Comparison of ENCODE assay signal across 1 cellular context in the genomic region with DNA sequence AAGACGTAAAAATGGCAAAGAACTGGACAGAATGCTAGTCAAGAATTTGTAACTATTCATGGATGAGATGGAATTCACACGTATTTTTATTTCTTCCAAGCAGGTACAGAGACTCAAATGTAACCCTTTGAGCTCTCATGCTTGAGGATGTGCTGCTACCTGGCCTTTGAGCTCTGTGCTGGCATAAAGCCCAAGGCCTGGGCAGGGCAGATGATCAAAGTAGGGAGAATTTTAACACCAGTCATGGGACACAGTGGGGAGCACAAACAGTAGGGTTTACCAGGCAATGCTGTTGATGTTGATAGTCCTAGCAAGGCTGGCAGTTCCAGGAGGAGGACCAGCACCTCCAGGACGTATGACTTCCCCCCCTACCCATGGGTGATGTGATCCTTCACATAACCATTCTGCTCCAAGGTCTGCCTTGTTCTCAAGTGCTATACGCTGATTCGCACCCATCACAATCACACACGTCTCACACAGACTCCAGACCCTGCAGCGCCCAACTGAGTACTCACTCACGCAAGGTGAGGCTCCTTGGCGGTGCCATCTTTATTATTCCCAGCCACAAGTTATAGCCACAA.
TF ChIP-seq lines count a peak whose summit lies in the region.

No MANE protein-coding gene starts in this region.

TF ChIP-seq in HepG2, 621 proteins besides CTCF, POLR2A, EP300 and RAD21 (continued from another document):
- TF ChIP-seq ZNF687 (CRISPR knock-in tag; IDR thresholded peaks at IDR 0.05) = 0 out of 2 replicates have a peak, but pooled peaks have one; percentile 13
- peak; percentile 27 for TF ChIP-seq NCOA2 (CRISPR knock-in tag; IDR thresholded peaks at IDR 0.05)
- peak; percentile 33; the same call in 1 of the 2 replicates for TF ChIP-seq HNF4G (IDR thresholded peaks at IDR 0.05; ENCODE audit: borderline replicate concordance, low read depth, low read length)
- no peak for TF ChIP-seq HNF4G (CRISPR knock-in tag; IDR thresholded peaks at IDR 0.05; ENCODE audit: borderline replicate concordance, low read depth)
- TF ChIP-seq HNF4A (CRISPR knock-in tag; IDR thresholded peaks at IDR 0.05) = peak; percentile 77
- TF ChIP-seq NR2F6 (IDR thresholded peaks at IDR 0.05) = no peak
- TF ChIP-seq NR2F6 (CRISPR knock-in tag; IDR thresholded peaks at IDR 0.05) = 0 out of 2 replicates have a peak, but pooled peaks have one; percentile 11
- TF ChIP-seq KLF16 (CRISPR knock-in tag; IDR thresholded peaks at IDR 0.05) = no peak
- peak; percentile 78 for TF ChIP-seq RBM22 (optimal IDR thresholded peaks at IDR 0.05; ENCODE audit: low read length)
- TF ChIP-seq SOX5 (CRISPR knock-in tag; IDR thresholded peaks at IDR 0.05; ENCODE audit: borderline replicate concordance) = no peak
- TF ChIP-seq SAP130 (CRISPR knock-in tag; IDR thresholded peaks at IDR 0.05; ENCODE audit: low read depth) = peak; percentile 33; the same call in 1 of the 2 replicates
- TF ChIP-seq GATAD2A (CRISPR knock-in tag; IDR thresholded peaks at IDR 0.05) = peak; percentile 66
- TF ChIP-seq SMAD3 (CRISPR knock-in tag; IDR thresholded peaks at IDR 0.05) = 0 out of 2 replicates have a peak, but pooled peaks have one; percentile 18
- TF ChIP-seq, protein P1, sequence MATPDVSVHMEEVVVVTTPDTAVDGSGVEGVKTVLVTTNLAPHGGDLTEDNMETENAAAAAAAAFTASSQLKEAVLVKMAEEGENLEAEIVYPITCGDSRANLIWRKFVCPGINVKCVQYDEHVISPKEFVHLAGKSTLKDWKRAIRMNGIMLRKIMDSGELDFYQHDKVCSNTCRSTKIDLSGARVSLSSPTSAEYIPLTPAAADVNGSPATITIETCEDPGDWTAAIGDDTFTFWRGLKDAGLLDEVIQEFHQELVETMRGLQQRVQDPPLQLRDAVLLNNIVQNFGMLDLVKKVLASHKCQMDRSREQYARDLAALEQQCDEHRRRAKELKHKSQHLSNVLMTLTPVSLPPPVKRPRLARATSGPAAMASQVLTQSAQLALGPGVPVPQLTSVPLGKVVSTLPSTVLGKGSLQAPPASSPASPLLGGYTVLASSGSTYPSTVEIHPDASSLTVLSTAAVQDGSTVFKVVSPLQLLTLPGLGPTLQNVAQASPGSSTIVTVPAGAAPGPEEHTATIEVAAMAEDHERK (CRISPR knock-in tag; IDR thresholded peaks at IDR 0.05; ENCODE audit: low read depth) = no peak
- no peak for TF ChIP-seq ZNF33B (CRISPR knock-in tag; IDR thresholded peaks at IDR 0.05)
- TF ChIP-seq ZBTB20 (CRISPR knock-in tag; IDR thresholded peaks at IDR 0.05; ENCODE audit: borderline replicate concordance, low read depth) = no peak
- TF ChIP-seq RCOR2 (CRISPR knock-in tag; IDR thresholded peaks at IDR 0.05) = 0 out of 2 replicates have a peak, but pooled peaks have one; percentile 66
- no peak for TF ChIP-seq PHF8 (CRISPR knock-in tag; IDR thresholded peaks at IDR 0.05)
- TF ChIP-seq ZHX2 (IDR thresholded peaks at IDR 0.05; ENCODE audit: low read depth) = no peak
- no peak for TF ChIP-seq ZHX2 (CRISPR knock-in tag; IDR thresholded peaks at IDR 0.05; ENCODE audit: borderline replicate concordance)
- TF ChIP-seq, protein P2, sequence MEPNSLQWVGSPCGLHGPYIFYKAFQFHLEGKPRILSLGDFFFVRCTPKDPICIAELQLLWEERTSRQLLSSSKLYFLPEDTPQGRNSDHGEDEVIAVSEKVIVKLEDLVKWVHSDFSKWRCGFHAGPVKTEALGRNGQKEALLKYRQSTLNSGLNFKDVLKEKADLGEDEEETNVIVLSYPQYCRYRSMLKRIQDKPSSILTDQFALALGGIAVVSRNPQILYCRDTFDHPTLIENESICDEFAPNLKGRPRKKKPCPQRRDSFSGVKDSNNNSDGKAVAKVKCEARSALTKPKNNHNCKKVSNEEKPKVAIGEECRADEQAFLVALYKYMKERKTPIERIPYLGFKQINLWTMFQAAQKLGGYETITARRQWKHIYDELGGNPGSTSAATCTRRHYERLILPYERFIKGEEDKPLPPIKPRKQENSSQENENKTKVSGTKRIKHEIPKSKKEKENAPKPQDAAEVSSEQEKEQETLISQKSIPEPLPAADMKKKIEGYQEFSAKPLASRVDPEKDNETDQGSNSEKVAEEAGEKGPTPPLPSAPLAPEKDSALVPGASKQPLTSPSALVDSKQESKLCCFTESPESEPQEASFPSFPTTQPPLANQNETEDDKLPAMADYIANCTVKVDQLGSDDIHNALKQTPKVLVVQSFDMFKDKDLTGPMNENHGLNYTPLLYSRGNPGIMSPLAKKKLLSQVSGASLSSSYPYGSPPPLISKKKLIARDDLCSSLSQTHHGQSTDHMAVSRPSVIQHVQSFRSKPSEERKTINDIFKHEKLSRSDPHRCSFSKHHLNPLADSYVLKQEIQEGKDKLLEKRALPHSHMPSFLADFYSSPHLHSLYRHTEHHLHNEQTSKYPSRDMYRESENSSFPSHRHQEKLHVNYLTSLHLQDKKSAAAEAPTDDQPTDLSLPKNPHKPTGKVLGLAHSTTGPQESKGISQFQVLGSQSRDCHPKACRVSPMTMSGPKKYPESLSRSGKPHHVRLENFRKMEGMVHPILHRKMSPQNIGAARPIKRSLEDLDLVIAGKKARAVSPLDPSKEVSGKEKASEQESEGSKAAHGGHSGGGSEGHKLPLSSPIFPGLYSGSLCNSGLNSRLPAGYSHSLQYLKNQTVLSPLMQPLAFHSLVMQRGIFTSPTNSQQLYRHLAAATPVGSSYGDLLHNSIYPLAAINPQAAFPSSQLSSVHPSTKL (CRISPR knock-in tag; IDR thresholded peaks at IDR 0.05) = peak; percentile 64; the same call in 1 of the 2 replicates
